Comparison of ENCODE assay signal across 1 cellular context in the genomic region with DNA sequence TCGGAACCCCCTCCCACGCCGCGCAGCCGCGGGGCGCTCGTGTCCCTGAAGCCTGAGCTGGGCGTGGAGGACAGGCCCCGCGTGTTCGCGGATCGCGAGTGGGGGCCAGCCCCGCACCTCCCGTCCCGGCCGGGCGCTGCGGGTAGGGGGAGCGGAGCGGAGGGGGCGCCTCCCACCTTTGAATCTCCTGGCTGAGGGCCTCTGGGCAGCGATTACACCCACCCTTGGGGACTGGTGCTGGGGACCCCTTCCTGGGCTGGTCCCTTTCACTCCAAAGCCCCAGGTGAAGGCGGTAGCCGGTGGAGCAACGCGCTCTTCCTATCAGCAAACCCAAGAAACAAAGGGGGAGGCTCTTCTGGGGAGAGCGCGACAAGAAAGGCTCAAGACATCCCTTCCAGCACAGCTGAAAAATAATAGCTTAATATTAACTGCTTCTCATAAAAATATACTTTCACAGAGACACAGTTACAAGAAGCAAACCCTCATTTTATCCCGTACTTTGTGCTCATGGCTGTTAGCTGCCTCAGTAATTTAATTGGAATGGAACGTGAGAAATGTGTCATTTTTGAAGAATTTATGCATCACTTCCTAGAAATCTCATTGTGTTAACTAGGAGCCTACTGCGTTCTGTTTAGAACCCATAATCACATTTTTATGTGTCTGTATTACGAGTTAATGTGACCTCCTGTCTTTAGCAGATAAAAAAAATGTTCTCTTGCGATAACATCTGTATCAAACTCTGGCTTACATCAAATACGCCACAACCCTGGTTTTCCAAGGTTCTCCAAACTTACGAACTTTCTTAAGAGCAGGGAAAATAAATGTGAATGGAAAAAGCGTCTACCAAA.
A peak's percentile ranks its signal among the peaks of the same experiment; 100 is the strongest.
TF ChIP-seq lines count a peak whose summit lies in the region.

No MANE protein-coding gene starts in this region.

TF ChIP-seq in WTC11, 78 proteins besides CTCF, POLR2A, EP300 and RAD21 (continued from another document):
- TF ChIP-seq ZNF532 (CRISPR knock-in tag; IDR thresholded peaks at IDR 0.05; ENCODE audit: borderline replicate concordance) (no peak), CREM (CRISPR knock-in tag; IDR thresholded peaks at IDR 0.05) (no peak), RELA (CRISPR knock-in tag; IDR thresholded peaks at IDR 0.05; ENCODE audit: borderline replicate concordance) (peak; percentile 23; the same call in 1 of the 2 replicates)
